ENCODE assay signal across 26 cellular contexts in the genomic region with DNA sequence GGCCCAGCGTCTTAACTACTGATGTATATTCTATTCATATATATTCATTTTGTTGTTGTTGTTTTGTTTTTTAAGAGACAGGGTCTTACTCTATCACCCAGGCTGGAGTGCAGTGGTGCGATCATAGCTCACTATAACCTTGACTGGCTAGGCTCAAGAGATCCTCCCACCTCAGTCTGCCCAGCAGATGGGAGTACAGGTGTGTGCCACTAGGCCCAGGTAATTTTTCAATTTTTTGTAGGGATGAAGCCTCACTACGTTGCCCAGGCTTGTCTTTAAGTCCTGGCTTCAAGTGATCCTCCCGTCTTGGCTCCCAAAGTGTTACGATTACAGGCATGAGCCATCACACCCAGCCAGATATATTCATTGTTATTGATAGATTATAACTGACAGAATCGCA.
"Had no signal": no experiment of that assay in that cellular context is flagged by ENCODE, and none has a peak within 500 bp of the region (broad histone marks: within the 10 kb centered on the region; RNA-seq: fewer than 3 reads in every experiment).

No MANE protein-coding gene starts in this region.

- H3K27ac Mint-ChIP-seq: activated CD4-positive, alpha-beta memory T cell treated with anti-CD3 and anti-CD28 coated beads, Interleukin-2, amount 10 ng/mL, durations not matched to agents 7 days and 5 days; activated CD4-positive, alpha-beta T cell treated with anti-CD3 and anti-CD28 coated beads, Interleukin-2, amount 10 ng/mL, durations not matched to agents 7 days and 5 days; activated naive CD4-positive, alpha-beta T cell treated with anti-CD3 and anti-CD28 coated beads, Interleukin-2, amount 10 ng/mL, durations not matched to agents 7 days and 5 days; activated naive CD4-positive, alpha-beta T cell treated with anti-CD3 and anti-CD28 coated beads, Interleukin-2, amount 50 U/mL, for 72 hours; activated naive CD8-positive, alpha-beta T cell treated with anti-CD3 and anti-CD28 coated beads, Interleukin-2, amount 10 ng/mL, durations not matched to agents 7 days and 5 days; activated T-cell treated with anti-CD3 and anti-CD28 coated beads, Interleukin-2, amount 50 U/mL, for 24 hours; activated T-cell treated with anti-CD3 and anti-CD28 coated beads, Interleukin-2, amount 50 U/mL, for 72 hours; WTC11 had no signal

- DNase-seq: activated CD4-positive, alpha-beta memory T cell treated with anti-CD3 and anti-CD28 coated beads, Interleukin-2, amount 10 ng/mL, durations not matched to agents 7 days and 5 days; activated CD4-positive, alpha-beta T cell treated with anti-CD3 and anti-CD28 coated beads for 1 hour; activated CD4-positive, alpha-beta T cell treated with anti-CD3 and anti-CD28 coated beads for 4 hours; activated CD4-positive, alpha-beta T cell treated with anti-CD3 and anti-CD28 coated beads, Interleukin-2, amount 10 ng/mL, durations not matched to agents 7 days and 5 days; activated CD4-positive, alpha-beta T cell treated with anti-CD3 and anti-CD28 coated beads, Interleukin-2, amount 50 U/mL, for 4 hours; activated CD8-positive, alpha-beta memory T cell treated with anti-CD3 and anti-CD28 coated beads, Interleukin-2, amount 50 U/mL, for 48 hours; activated gamma-delta T cell; activated naive CD4-positive, alpha-beta T cell; activated naive CD4-positive, alpha-beta T cell treated with anti-CD3 and anti-CD28 coated beads, Interleukin-2, amount 10 ng/mL, durations not matched to agents 7 days and 5 days; activated naive CD8-positive, alpha-beta T cell treated with anti-CD3 and anti-CD28 coated beads, Interleukin-2, amount 10 ng/mL, durations not matched to agents 7 days and 5 days; activated T-cell treated with anti-CD3 and anti-CD28 coated beads for 4 hours; activated T-cell treated with anti-CD3 and anti-CD28 coated beads, Interleukin-2, amount 50 U/mL, for 24 hours; activated T-cell treated with anti-CD3 and anti-CD28 coated beads, Interleukin-2, amount 50 U/mL, for 72 hours; central memory CD4-positive, alpha-beta T cell; cerebellar nuclear complex; colonic mucosa; effector CD8-positive, alpha-beta T cell; heart left ventricle; T-helper 2 cell had no signal

- H3K4me1 ChIP-seq: ascending aorta, breast epithelium, colonic mucosa had no signal

- H3K4me3 ChIP-seq: ascending aorta, breast epithelium, cardiac muscle cell, colonic mucosa, heart left ventricle had no signal

- H3K9me3 ChIP-seq: ascending aorta, breast epithelium, colonic mucosa, heart left ventricle had no signal

- H3K27me3 ChIP-seq: ascending aorta, breast epithelium, cardiac muscle cell, colonic mucosa, heart left ventricle had no signal

- H3K4me1 Mint-ChIP-seq: activated CD4-positive, alpha-beta memory T cell treated with anti-CD3 and anti-CD28 coated beads, Interleukin-2, amount 10 ng/mL, durations not matched to agents 7 days and 5 days; activated CD4-positive, alpha-beta T cell treated with anti-CD3 and anti-CD28 coated beads, Interleukin-2, amount 10 ng/mL, durations not matched to agents 7 days and 5 days; activated naive CD4-positive, alpha-beta T cell treated with anti-CD3 and anti-CD28 coated beads, Interleukin-2, amount 10 ng/mL, durations not matched to agents 7 days and 5 days; activated naive CD8-positive, alpha-beta T cell treated with anti-CD3 and anti-CD28 coated beads, Interleukin-2, amount 10 ng/mL, durations not matched to agents 7 days and 5 days had no signal

- ATAC-seq: activated naive CD4-positive, alpha-beta T cell treated with anti-CD3 and anti-CD28 coated beads, Interleukin-2, amount 50 U/mL, for 72 hours; activated T-cell treated with anti-CD3 and anti-CD28 coated beads, Interleukin-2, amount 50 U/mL, for 72 hours; heart left ventricle; WTC11 had no signal

- H3K4me3 Mint-ChIP-seq: activated CD4-positive, alpha-beta memory T cell treated with anti-CD3 and anti-CD28 coated beads, Interleukin-2, amount 10 ng/mL, durations not matched to agents 7 days and 5 days; activated CD4-positive, alpha-beta T cell treated with anti-CD3 and anti-CD28 coated beads, Interleukin-2, amount 10 ng/mL, durations not matched to agents 7 days and 5 days; activated naive CD4-positive, alpha-beta T cell treated with anti-CD3 and anti-CD28 coated beads, Interleukin-2, amount 10 ng/mL, durations not matched to agents 7 days and 5 days; activated naive CD8-positive, alpha-beta T cell treated with anti-CD3 and anti-CD28 coated beads, Interleukin-2, amount 10 ng/mL, durations not matched to agents 7 days and 5 days; activated T-cell treated with anti-CD3 and anti-CD28 coated beads, Interleukin-2, amount 50 U/mL, for 24 hours; activated T-cell treated with anti-CD3 and anti-CD28 coated beads, Interleukin-2, amount 50 U/mL, for 72 hours; brain; WTC11 had no signal

- H3K27ac ChIP-seq: ascending aorta, breast epithelium, cardiac muscle cell, colonic mucosa, epithelial cell of prostate, heart left ventricle had no signal

- H3K27me3 Mint-ChIP-seq: activated CD4-positive, alpha-beta memory T cell treated with anti-CD3 and anti-CD28 coated beads, Interleukin-2, amount 10 ng/mL, durations not matched to agents 7 days and 5 days; activated naive CD8-positive, alpha-beta T cell treated with anti-CD3 and anti-CD28 coated beads, Interleukin-2, amount 10 ng/mL, durations not matched to agents 7 days and 5 days; activated T-cell treated with anti-CD3 and anti-CD28 coated beads, Interleukin-2, amount 50 U/mL, for 24 hours; brain had no signal

- H3K36me3 Mint-ChIP-seq: activated naive CD4-positive, alpha-beta T cell treated with anti-CD3 and anti-CD28 coated beads, Interleukin-2, amount 10 ng/mL, durations not matched to agents 7 days and 5 days; activated naive CD4-positive, alpha-beta T cell treated with anti-CD3 and anti-CD28 coated beads, Interleukin-2, amount 50 U/mL, for 72 hours; activated naive CD8-positive, alpha-beta T cell treated with anti-CD3 and anti-CD28 coated beads, Interleukin-2, amount 10 ng/mL, durations not matched to agents 7 days and 5 days; brain; WTC11 had no signal

- H3K9me3 Mint-ChIP-seq: activated CD4-positive, alpha-beta memory T cell treated with anti-CD3 and anti-CD28 coated beads, Interleukin-2, amount 10 ng/mL, durations not matched to agents 7 days and 5 days; activated CD4-positive, alpha-beta T cell treated with anti-CD3 and anti-CD28 coated beads, Interleukin-2, amount 10 ng/mL, durations not matched to agents 7 days and 5 days; activated naive CD4-positive, alpha-beta T cell treated with anti-CD3 and anti-CD28 coated beads, Interleukin-2, amount 10 ng/mL, durations not matched to agents 7 days and 5 days; activated naive CD4-positive, alpha-beta T cell treated with anti-CD3 and anti-CD28 coated beads, Interleukin-2, amount 50 U/mL, for 72 hours; activated naive CD8-positive, alpha-beta T cell treated with anti-CD3 and anti-CD28 coated beads, Interleukin-2, amount 10 ng/mL, durations not matched to agents 7 days and 5 days; activated T-cell treated with anti-CD3 and anti-CD28 coated beads, Interleukin-2, amount 50 U/mL, for 24 hours; activated T-cell treated with anti-CD3 and anti-CD28 coated beads, Interleukin-2, amount 50 U/mL, for 72 hours; WTC11 had no signal

- H3K36me3 ChIP-seq: ascending aorta, breast epithelium, cardiac muscle cell, colonic mucosa, heart left ventricle had no signal
